ENCODE assay signal across 9 cellular contexts in the genomic region with DNA sequence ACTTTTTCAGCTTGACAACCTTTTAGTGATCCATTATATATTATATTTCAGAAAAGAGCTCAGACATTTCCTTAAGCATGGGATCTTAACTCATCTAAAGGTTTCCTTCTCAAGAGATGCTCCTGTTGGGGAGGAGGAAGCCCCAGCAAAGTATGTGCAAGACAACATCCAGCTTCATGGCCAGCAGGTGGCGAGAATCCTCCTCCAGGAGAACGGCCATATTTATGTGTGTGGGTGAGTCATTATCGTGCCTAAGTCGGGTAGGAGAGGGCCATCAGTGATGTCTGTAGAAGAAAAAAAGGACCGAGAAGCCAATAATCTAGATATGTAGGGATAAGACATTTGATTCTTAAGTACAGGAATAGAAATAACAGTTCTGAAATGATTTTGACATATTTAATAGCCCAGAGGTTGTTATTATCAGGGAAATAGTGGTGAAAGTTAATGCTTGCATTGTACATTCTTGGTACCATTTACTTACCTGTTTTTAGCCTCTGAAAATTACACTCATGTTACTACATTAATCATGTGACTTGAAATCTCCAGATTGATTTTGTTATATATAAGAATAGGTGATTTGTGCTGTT. TPM values are rescaled to one million over a fixed set of nuclear protein-coding genes. Genes with fewer than 3 reads are reported as not detected.
DNase-seq lines count a peak whose midpoint lies in the region; ATAC-seq, FAIRE-seq and TF ChIP-seq lines count a peak whose summit lies in the region.
"Had no signal": no experiment of that assay in that cellular context is flagged by ENCODE, and none has a peak within 500 bp of the region (broad histone marks: within the 10 kb centered on the region; RNA-seq: fewer than 3 reads in every experiment).

No MANE protein-coding gene starts in this region.

- in situ Hi-C loops in GM12878 (cut with MboI) = no loop called here

- TF ChIP-seq RAD21 in GM12878 (IDR thresholded peaks at IDR 0.05; ENCODE audit: insufficient read depth, low read depth, low read length) = 0 out of 2 replicates have a peak, but pooled peaks have one; percentile 14

- ATAC-seq in GM21529 (IDR thresholded peaks at IDR 0.05; ENCODE audit: unreplicated experiment) = peak; percentile 64
- peak; percentile 92 for ATAC-seq in GM12878

- H3K9ac ChIP-seq in GM12878 (ENCODE audit: control insufficient read depth, insufficient read depth, low read length) = no peak overlapping the region

- CTCF ChIA-PET in Caco-2 (lab: Charles Lee) = no interaction called here
- CTCF ChIA-PET in GM12878 (lab: Yijun Ruan, JAX) = interaction anchor here (1.0 to 2.0 kb wide), 6 partner anchors 9 to 37 kb away, joined by 3 to 14 read pairs (median 3); no protein-coding TSS in a partner anchor

- H3K27ac ChIP-seq in GM12878 (ENCODE audit: control insufficient read depth, insufficient read depth) (no peak overlapping the region), thyroid gland (no peak overlapping the region)

- H3K4me1 ChIP-seq in Caco-2 (no peaks in the 10 kb centered on the region), GM12878 (ENCODE audit: control insufficient read depth, insufficient read depth, low read length) (peaks cover 9% of the 10 kb centered on the region), thyroid gland (no peaks in the 10 kb centered on the region)

- POLR2A ChIA-PET in Caco-2 (lab: Charles Lee) = no interaction called here
- POLR2A ChIA-PET in GM12878 (lab: Charles Lee) = no interaction called here

- intact Hi-C loops in Caco-2 (cut with micrococcal nuclease; ENCODE audit: unreplicated experiment) (no loop called here), GM12878 (cut with micrococcal nuclease; ENCODE audit: unreplicated experiment) (no loop called here), thyroid gland (cut with DNase I) (no loop called here)

- H3K27ac Mint-ChIP-seq in Caco-2 (ENCODE audit: unreplicated experiment) (no peak overlapping the region), neural crest cell (ENCODE audit: unreplicated experiment) (no peak overlapping the region)

- no peaks in the 10 kb centered on the region for H3K79me2 ChIP-seq in GM12878 (ENCODE audit: control insufficient read depth, insufficient read depth, low read length)

- 53% methylated on average over 5 of the region's 5 CpGs for WGBS in GM12878 (ENCODE audit: insufficient coverage, insufficient replicate concordance, low lambda C conversion rate, missing lambda C conversion rate)
- 74 to 82% methylated on average over 5 of the region's 5 CpGs for WGBS in thyroid gland, 2 donors

- H3K4me3 Mint-ChIP-seq in Caco-2 (ENCODE audit: unreplicated experiment) (no peak overlapping the region), neural crest cell (no peak overlapping the region)
- H3K4me3 Mint-ChIP-seq: naive B cell had no signal

- H3K9me3 Mint-ChIP-seq in Caco-2 (ENCODE audit: unreplicated experiment) (no peaks in the 10 kb centered on the region), neural crest cell (no peaks in the 10 kb centered on the region)
- H3K9me3 Mint-ChIP-seq: naive B cell had no signal

- H3K27me3 ChIP-seq in Caco-2 (replicated peaks; ENCODE audit: control insufficient read depth, insufficient read depth, low read length) (no peaks in the 10 kb centered on the region), GM12878 (replicated peaks in 1 of 2; ENCODE audit: control insufficient read depth in 2 of 2, insufficient read depth in 2 of 2, low read length in 1 of 2) (no peaks in the 10 kb centered on the region), thyroid gland (no peaks in the 10 kb centered on the region)

- TF ChIP-seq CTCF in Caco-2 (IDR thresholded peaks at IDR 0.05; ENCODE audit: insufficient read depth in 1 of 2, low read depth in 1 of 2, low read length in 1 of 2, severe bottlenecking in 1 of 2, unreplicated experiment in 1 of 2) (peak; percentile 42 to 53), GM12878 (IDR thresholded peaks at IDR 0.05 in 2 of 3, conservative IDR thresholded peaks at IDR 0.05 in 1 of 3; ENCODE audit: control insufficient read depth in 2 of 3, extremely low read depth in 1 of 3, insufficient read depth in 1 of 3, low read depth in 3 of 3, low read length in 3 of 3) (peak; percentile 37 to 58 (median 41); a peak in 5 of 6 replicates), neural crest cell (conservative IDR thresholded peaks at IDR 0.05) (peak; percentile 61), thyroid gland (IDR thresholded peaks at IDR 0.05) (no peak)

- peak; percentile 44 to 51 for DNase-seq in Caco-2
- peak; percentile 63 for DNase-seq in NOMO-1 treated with DMSO at 0.1 percent for 48 hours (lab: John Stamatoyannopoulos, UW; ENCODE audit: unreplicated experiment)
- no peak for DNase-seq in GM12878 (ENCODE audit: low read depth, low spot score)
- DNase-seq in neural crest cell (ENCODE audit: low read depth, low spot score) = peak; percentile 39
- DNase-seq in Ammon's horn (ENCODE audit: low spot score) = no peak
- DNase-seq in thyroid gland = no peak
- DNase-seq in pons (ENCODE audit: low spot score) = no peak
- DNase-seq: naive B cell had no signal

- BruUV-seq in Caco-2 (replicated peaks; lab: Mats Ljungman, UMichigan) = no TSS peak
- BruUV-seq in GM12878 (replicated peaks; lab: Mats Ljungman, UMichigan) = no TSS peak

- H3K36me3 Mint-ChIP-seq in Caco-2 (ENCODE audit: insufficient read depth, unreplicated experiment) = peaks cover 82% of the 10 kb centered on the region
- peaks cover 45% of the 10 kb centered on the region for H3K36me3 Mint-ChIP-seq in neural crest cell (ENCODE audit: low read depth)

- H3K27me3 Mint-ChIP-seq in Caco-2 (ENCODE audit: insufficient read depth, unreplicated experiment) = no peaks in the 10 kb centered on the region
- H3K27me3 Mint-ChIP-seq in neural crest cell (ENCODE audit: low read depth) = no peaks in the 10 kb centered on the region
- H3K27me3 Mint-ChIP-seq: naive B cell had no signal

- no peaks in the 10 kb centered on the region for H4K20me1 ChIP-seq in GM12878 (ENCODE audit: control insufficient read depth, insufficient read depth)

- H3K4me3 ChIP-seq in Caco-2 (ENCODE audit: low read depth, low read length) = no peak overlapping the region
- no peak overlapping the region for H3K4me3 ChIP-seq in GM12878
- no peak overlapping the region for H3K4me3 ChIP-seq in thyroid gland (replicated peaks in 1 of 3)

- no peaks in the 10 kb centered on the region for H3K4me1 Mint-ChIP-seq in Caco-2 (ENCODE audit: low read depth, unreplicated experiment)
- H3K4me1 Mint-ChIP-seq in neural crest cell = peaks cover 4% of the 10 kb centered on the region

- SMC1A ChIA-PET in GM12878 (lab: Charles Lee; ENCODE audit: uncharacterized antibody, unreplicated experiment) = interaction anchor here (0.7 to 1.3 kb wide), 2 partner anchors 11 to 28 kb away, joined by 3 to 5 read pairs; a partner anchor contains a TSS

- TF ChIP-seq POLR2A in GM12878 (IDR thresholded peaks at IDR 0.05; ENCODE audit: low read depth, low read length) (no peak), thyroid gland (IDR thresholded peaks at IDR 0.05) (no peak)

- no peak overlapping the region for H2AFZ ChIP-seq in GM12878 (ENCODE audit: control insufficient read depth, low read depth, low read length)

- RAD21 ChIA-PET in GM12878 (lab: Charles Lee; ENCODE audit: unreplicated experiment) = no interaction called here

- H3K9me3 ChIP-seq in Caco-2 (no peaks in the 10 kb centered on the region), GM12878 (replicated peaks; ENCODE audit: control insufficient read depth, insufficient read depth, low read length) (no peaks in the 10 kb centered on the region), thyroid gland (no peaks in the 10 kb centered on the region)

- H3K4me2 ChIP-seq in GM12878 (ENCODE audit: control insufficient read depth, insufficient read depth) = no peak overlapping the region

- no peak for TF ChIP-seq EP300 in GM12878 (IDR thresholded peaks at IDR 0.05; ENCODE audit: borderline replicate concordance in 1 of 2, control insufficient read depth in 1 of 2, low read depth in 2 of 2, low read length in 2 of 2)

- H3K36me3 ChIP-seq in Caco-2 (ENCODE audit: control insufficient read depth, insufficient read depth, low read length) = peaks cover 10% of the 10 kb centered on the region
- H3K36me3 ChIP-seq in GM12878 (ENCODE audit: control insufficient read depth in 2 of 2, insufficient read depth in 2 of 2, low read length in 1 of 2) = peaks cover 10 to 41% of the 10 kb centered on the region in 2 experiments
- peaks cover 47 to 70% of the 10 kb centered on the region in 2 donors for H3K36me3 ChIP-seq in thyroid gland

- FAIRE-seq in GM12878 (lab: Jason Lieb, UNC) = no peak

RNA-seq across cellular contexts. Expression of a gene that starts 28.2 kb away (rescaled TPM):
- total RNA-seq in Caco-2 (2022) (50.1 and 57.6 TPM in 2 replicates), GM12878 (2014; rRNA removed) (32.5 and 46.3 TPM in 2 replicates), GM12878 (2014; rRNA removed; fragmentation: Illumina TruSeq; extraction: Trizol) (34.5 and 36.9 TPM in 2 replicates), GM12878 (2021) (44.7 and 47.9 TPM in 2 replicates), neural crest cell (43.3 and 50.8 TPM in 2 replicates), thyroid gland (100 to 1,000 TPM in 1 of 4 donors, 10 to 100 TPM in 3; 39.8 to 138 (median 49.3) TPM)
- total RNA-seq in GM12878 (2013; cell fraction: nucleolus; rRNA removed) = 175 and 197 TPM in 2 replicates
- 28.6 TPM for polyA plus RNA-seq in GM12878 (2011; ENCODE audit: low read depth)
- polyA plus RNA-seq in GM12878 (2011; rRNA removed) (67.1 and 76.9 TPM in 2 replicates), GM12878 (2014; fragmentation: Illumina TruSeq; extraction: Trizol) (55.4 and 70.2 TPM in 2 replicates), GM12878 (2014; fragmentation: Nextera tagmentation; extraction: Ambion mirVana) (10 to 100 TPM; 13.8 to 18.2 TPM), GM12878 (2014; rRNA removed) (38.3 and 39.7 TPM in 2 replicates), GM12878 (2016; fragmentation: Nextera tagmentation; extraction: Ambion mirVana) (10 to 100 TPM; 37.8 to 42.2 TPM)
- 46.2 and 59.2 TPM in 2 replicates for polyA plus RNA-seq in GM12878 (2011; cell fraction: cytosol; rRNA removed)
- 120 and 133 TPM in 2 replicates for polyA plus RNA-seq in GM12878 (2011; cell fraction: nucleus; rRNA removed)
- polyA plus RNA-seq in GM12878 (2012) = 23.6 and 26.3 TPM in 2 replicates
- 105 and 123 TPM in 2 replicates for polyA minus RNA-seq in GM12878 (2011; rRNA and poly(A)+ RNA removed)
- polyA minus RNA-seq in GM12878 (2011; cell fraction: cytosol; rRNA and poly(A)+ RNA removed) = 9.8 and 32.2 TPM in 2 replicates
- 118 and 159 TPM in 2 replicates for polyA minus RNA-seq in GM12878 (2011; cell fraction: nucleus; rRNA and poly(A)+ RNA removed)

RNA-seq across cellular contexts. Expression of a gene that starts 28.3 kb away (rescaled TPM):
- total RNA-seq in Caco-2 (2022) (14.2 and 15.4 TPM in 2 replicates), GM12878 (2014; rRNA removed) (14.1 and 19.3 TPM in 2 replicates), GM12878 (2014; rRNA removed; fragmentation: Illumina TruSeq; extraction: Trizol) (24.4 and 25.7 TPM in 2 replicates), GM12878 (2021) (11.9 and 12.1 TPM in 2 replicates), neural crest cell (12.2 and 12.9 TPM in 2 replicates), thyroid gland (10 to 100 TPM in 3 of 4 donors, 1 to 10 TPM in 1; 8.7 to 16.0 (median 13.3) TPM)
- 35.2 and 43.6 TPM in 2 replicates for total RNA-seq in GM12878 (2013; cell fraction: nucleolus; rRNA removed)
- 11.1 TPM for polyA plus RNA-seq in GM12878 (2011; ENCODE audit: low read depth)
- polyA plus RNA-seq in GM12878 (2011; rRNA removed) (19.9 and 32.8 TPM in 2 replicates), GM12878 (2014; fragmentation: Illumina TruSeq; extraction: Trizol) (30.2 and 49.0 TPM in 2 replicates), GM12878 (2014; fragmentation: Nextera tagmentation; extraction: Ambion mirVana) (10 to 100 TPM; 42.6 to 59.6 TPM), GM12878 (2014; rRNA removed) (15.7 and 24.9 TPM in 2 replicates), GM12878 (2016; fragmentation: Nextera tagmentation; extraction: Ambion mirVana) (10 to 100 TPM; 24.3 to 27.7 TPM)
- polyA plus RNA-seq in GM12878 (2011; cell fraction: cytosol; rRNA removed) = 8.6 and 8.9 TPM in 2 replicates
- 23.0 and 26.3 TPM in 2 replicates for polyA plus RNA-seq in GM12878 (2011; cell fraction: nucleus; rRNA removed)
- 10.7 and 11.2 TPM in 2 replicates for polyA plus RNA-seq in GM12878 (2012)
- 9.1 and 9.4 TPM in 2 replicates for polyA minus RNA-seq in GM12878 (2011; rRNA and poly(A)+ RNA removed)
- polyA minus RNA-seq in GM12878 (2011; cell fraction: cytosol; rRNA and poly(A)+ RNA removed) = 2.3 and 4.8 TPM in 2 replicates
- 11.4 and 14.8 TPM in 2 replicates for polyA minus RNA-seq in GM12878 (2011; cell fraction: nucleus; rRNA and poly(A)+ RNA removed)

RNA-seq across cellular contexts. Expression of a gene that starts 46.2 kb away (rescaled TPM):
- total RNA-seq in Caco-2 (2022) (0.29 TPM in 1 of 2 replicates, not detected in the other), GM12878 (2014; rRNA removed) (not detected in 2 replicates), GM12878 (2014; rRNA removed; fragmentation: Illumina TruSeq; extraction: Trizol) (not detected in 2 replicates), GM12878 (2021) (not detected in 2 replicates), neural crest cell (0.68 and 0.84 TPM in 2 replicates), thyroid gland (under 1 TPM in 3 of 4 donors, not detected in 1; 0.49 to 0.89 (median 0.81) TPM)
- not detected in 2 replicates for total RNA-seq in GM12878 (2013; cell fraction: nucleolus; rRNA removed)
- not detected for polyA plus RNA-seq in GM12878 (2011; ENCODE audit: low read depth)
- polyA plus RNA-seq in GM12878 (2011; rRNA removed) (not detected in 2 replicates), GM12878 (2014; fragmentation: Illumina TruSeq; extraction: Trizol) (not detected in 2 replicates), GM12878 (2014; fragmentation: Nextera tagmentation; extraction: Ambion mirVana) (not detected), GM12878 (2014; rRNA removed) (not detected in 2 replicates), GM12878 (2016; fragmentation: Nextera tagmentation; extraction: Ambion mirVana) (not detected)
- not detected in 2 replicates for polyA plus RNA-seq in GM12878 (2011; cell fraction: cytosol; rRNA removed)
- not detected in 2 replicates for polyA plus RNA-seq in GM12878 (2011; cell fraction: nucleus; rRNA removed)
- polyA plus RNA-seq in GM12878 (2012) = not detected in 2 replicates
- not detected in 2 replicates for polyA minus RNA-seq in GM12878 (2011; rRNA and poly(A)+ RNA removed)
- polyA minus RNA-seq in GM12878 (2011; cell fraction: cytosol; rRNA and poly(A)+ RNA removed) = not detected in 2 replicates
- not detected in 2 replicates for polyA minus RNA-seq in GM12878 (2011; cell fraction: nucleus; rRNA and poly(A)+ RNA removed)

Comparison
In these comparisons a context has a peak if more than half of its experiments do, and no peak if none do; other contexts are left out.
1. DNase-seq: peak in Caco-2 (2 of 2), NOMO-1 treated with DMSO at 0.1 percent for 48 hours (single experiment) and neural crest cell (single experiment); none in GM12878 (single experiment), Ammon's horn (single experiment), thyroid gland (0 of 2) and pons (single experiment).
2. CTCF ChIP-seq: peak in Caco-2 (2 of 2), GM12878 (3 of 3) and neural crest cell (single experiment); none in thyroid gland (0 of 6).